In the genomic region with DNA sequence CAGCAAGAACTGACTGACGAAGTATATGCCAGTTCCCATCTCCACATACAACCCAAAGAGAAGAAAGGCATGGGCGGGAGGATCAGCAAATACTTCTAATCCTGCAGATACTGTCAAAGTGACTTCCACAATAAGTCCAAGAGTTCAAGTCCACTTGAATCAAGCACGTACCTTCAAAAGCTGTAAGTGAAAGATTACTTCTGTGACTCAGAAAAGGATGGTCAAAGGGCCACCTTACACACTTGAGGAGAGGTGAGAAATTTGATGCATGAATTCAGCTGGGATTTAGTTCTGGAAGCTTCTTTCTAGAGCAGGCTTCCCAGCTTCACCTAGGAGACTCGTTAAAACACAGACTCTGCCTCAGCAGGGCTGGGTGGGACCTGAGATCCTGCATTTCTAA, we compare ENCODE assay signal across 25 cellular contexts.
DNase-seq lines count a peak whose midpoint lies in the region; ATAC-seq, FAIRE-seq and TF ChIP-seq lines count a peak whose summit lies in the region.
"Had no signal": no experiment of that assay in that cellular context is flagged by ENCODE, and none has a peak within 500 bp of the region (broad histone marks: within the 10 kb centered on the region; RNA-seq: fewer than 3 reads in every experiment).

No MANE protein-coding gene starts in this region.

- H4K8ac ChIP-seq in mesendoderm (ENCODE audit: low read depth, low read length) (no peak overlapping the region), neuronal stem cell (ENCODE audit: low read depth, low read length) (no peak overlapping the region)

- H3K4me2 ChIP-seq in mesendoderm (ENCODE audit: low read length) (no peak overlapping the region), neuronal stem cell (ENCODE audit: insufficient read depth, low read length, poor library complexity, severe bottlenecking) (no peak overlapping the region)
- H3K4me2 ChIP-seq: BLaER1 had no signal

- H3K14ac ChIP-seq in neuronal stem cell (ENCODE audit: low read length), result no peak overlapping the region

- no peak overlapping the region for H3K18ac ChIP-seq in mesendoderm (ENCODE audit: low read length)
- H3K18ac ChIP-seq in neuronal stem cell (ENCODE audit: low read length), result no peak overlapping the region

- ATAC-seq in GM21717 (IDR thresholded peaks at IDR 0.05; ENCODE audit: unreplicated experiment), result no peak

- no peaks in the 10 kb centered on the region for H3K27me3 ChIP-seq in mesendoderm (ENCODE audit: insufficient read depth, low read length, poor library complexity)
- H3K27me3 ChIP-seq in neuronal stem cell (ENCODE audit: control insufficient read depth in 3 of 3, insufficient read depth in 3 of 3, low read depth in 1 of 3, low read length in 3 of 3), result no peaks in the 10 kb centered on the region
- no peaks in the 10 kb centered on the region for H3K27me3 ChIP-seq in small intestine (ENCODE audit: control insufficient read depth in 2 of 2, insufficient read depth in 2 of 2, low read length in 2 of 2)
- H3K27me3 ChIP-seq: BE2C, BLaER1 had no signal

- H2BK5ac ChIP-seq in mesendoderm (ENCODE audit: low read length) (no peak overlapping the region), neuronal stem cell (ENCODE audit: low read length) (no peak overlapping the region)

- H3K4ac ChIP-seq in mesendoderm (ENCODE audit: low read depth, low read length), result no peak overlapping the region
- no peak overlapping the region for H3K4ac ChIP-seq in neuronal stem cell (ENCODE audit: low read length)

- no peaks in the 10 kb centered on the region for H3K79me1 ChIP-seq in mesendoderm (ENCODE audit: low read length)
- H3K79me1 ChIP-seq in neuronal stem cell (ENCODE audit: low read depth, low read length), result no peaks in the 10 kb centered on the region

- H3K56ac ChIP-seq in mesendoderm (ENCODE audit: low read length), result no peak overlapping the region

- H3K4me3 ChIP-seq in epithelial cell of proximal tubule (ENCODE audit: low read depth, low read length) (no peak overlapping the region), mesendoderm (ENCODE audit: low read length) (no peak overlapping the region), neuronal stem cell (ENCODE audit: low read length in 2 of 2) (no peak overlapping the region), small intestine (ENCODE audit: low read depth in 1 of 2, low read length in 2 of 2) (no peak overlapping the region)
- H3K4me3 ChIP-seq: BLaER1 had no signal

- no peak overlapping the region for H3K9ac ChIP-seq in mesendoderm (ENCODE audit: low read length)
- no peak overlapping the region for H3K9ac ChIP-seq in neuronal stem cell (ENCODE audit: low read depth, low read length, poor library complexity)
- H3K9ac ChIP-seq: BLaER1 had no signal

- no peaks in the 10 kb centered on the region for H3K9me3 ChIP-seq in neuronal stem cell (replicated peaks in 1 of 2; ENCODE audit: control insufficient read depth in 2 of 2, insufficient read depth in 1 of 2, low read depth in 1 of 2, low read length in 2 of 2)
- H3K9me3 ChIP-seq in small intestine (ENCODE audit: control insufficient read depth, low read depth), result no peaks in the 10 kb centered on the region
- H3K9me3 ChIP-seq: BE2C had no signal

- H2BK120ac ChIP-seq in mesendoderm (ENCODE audit: low read depth, low read length) (no peak overlapping the region), neuronal stem cell (ENCODE audit: low read depth, low read length) (no peak overlapping the region)

- H3K23ac ChIP-seq in mesendoderm (ENCODE audit: low read length), result no peak overlapping the region
- H3K23ac ChIP-seq in neuronal stem cell (ENCODE audit: low read depth, low read length, poor library complexity), result no peak overlapping the region

- H2AK5ac ChIP-seq in mesendoderm (ENCODE audit: low read length) (no peak overlapping the region), neuronal stem cell (ENCODE audit: low read depth, low read length) (no peak overlapping the region)

- no peaks in the 10 kb centered on the region for H3K79me2 ChIP-seq in mesendoderm (ENCODE audit: control insufficient read depth, insufficient read depth, low read length)

- H4K5ac ChIP-seq in mesendoderm (ENCODE audit: low read length), result no peak overlapping the region

- H4K91ac ChIP-seq in neuronal stem cell (ENCODE audit: low read depth, low read length, poor library complexity), result no peak overlapping the region

- H3K4me1 ChIP-seq in mesendoderm (ENCODE audit: control insufficient read depth, low read depth, low read length), result peaks cover 8% of the 10 kb centered on the region
- H3K4me1 ChIP-seq in neuronal stem cell (ENCODE audit: control insufficient read depth in 2 of 2, insufficient read depth in 1 of 2, low read depth in 1 of 2, low read length in 2 of 2), result peaks cover 4 to 6% of the 10 kb centered on the region in 2 donors
- H3K4me1 ChIP-seq in small intestine (ENCODE audit: control insufficient read depth in 2 of 2, insufficient read depth in 1 of 2, low read depth in 1 of 2, low read length in 1 of 2), result no peaks in the 10 kb centered on the region
- H3K4me1 ChIP-seq: BE2C, BLaER1 had no signal

- FAIRE-seq in small intestine (lab: Jason Lieb, UNC), result no peak
- FAIRE-seq: GM12891 had no signal

- H3K27ac ChIP-seq in mesendoderm (ENCODE audit: low read depth, low read length), result no peak overlapping the region
- no peak overlapping the region for H3K27ac ChIP-seq in neuronal stem cell (replicated peaks; ENCODE audit: low read length)
- no peak overlapping the region for H3K27ac ChIP-seq in small intestine (ENCODE audit: low read depth in 1 of 2, low read length in 1 of 2)
- H3K27ac ChIP-seq: BLaER1 had no signal

- no CpG with 5 or more reads among the region's 4 CpGs for WGBS in mesendoderm (ENCODE audit: extremely low coverage, insufficient coverage, low lambda C conversion rate)
- WGBS in neuronal stem cell (ENCODE audit: extremely low coverage in 2 of 2, insufficient read length in 2 of 2, insufficient replicate concordance in 1 of 2), 2 donors, result no CpG with 5 or more reads among the region's 4 CpGs
- 56 to 75% (median 68%) methylated on average over 4 of the region's 4 CpGs for WGBS in small intestine, 3 donors

- no peak overlapping the region for H2BK12ac ChIP-seq in neuronal stem cell (ENCODE audit: low read length)

- H3K36me3 ChIP-seq in mesendoderm (ENCODE audit: control insufficient read depth, insufficient read depth, low read length), result no peaks in the 10 kb centered on the region
- H3K36me3 ChIP-seq in neuronal stem cell (replicated peaks in 1 of 2; ENCODE audit: control insufficient read depth in 2 of 2, insufficient read depth in 2 of 2, low read length in 2 of 2), result no peaks in the 10 kb centered on the region
- H3K36me3 ChIP-seq in small intestine (ENCODE audit: control insufficient read depth in 2 of 2, insufficient read depth in 2 of 2, low read length in 2 of 2), result no peaks in the 10 kb centered on the region
- H3K36me3 ChIP-seq: BE2C, BLaER1 had no signal

- H2BK15ac ChIP-seq in mesendoderm (replicated peaks; ENCODE audit: low read depth), result no peak overlapping the region
- H2BK15ac ChIP-seq in neuronal stem cell (ENCODE audit: low read length), result no peak overlapping the region

- no peak for TF ChIP-seq CTCF in epithelial cell of proximal tubule (conservative IDR thresholded peaks at IDR 0.05; ENCODE audit: low read depth, low read length)

- in situ Hi-C loops in KBM-7 (cut with MboI; ENCODE audit: low pct_unique_long_range_greater_than_20kb, low sequenced_read_pairs), result no loop called here

- peak overlapping the region; percentile 10 for H2AFZ ChIP-seq in neuronal stem cell (ENCODE audit: low read length)

- DNase-seq in epithelial cell of proximal tubule (ENCODE audit: low read depth), result peak; percentile 65
- peak; percentile 18 for DNase-seq in mesendoderm
- no peak for DNase-seq in neuronal stem cell (ENCODE audit: low spot score)
- DNase-seq in small intestine, result peak; percentile 86
- DNase-seq in NAMALWA (ENCODE audit: low spot score), result no peak
- no peak for DNase-seq in islet precursor cell
- DNase-seq in KBM-7, result no peak
- DNase-seq: 8988T; ACHN; BE2C; C1 segment of cervical spinal cord; CD4-positive, alpha-beta memory T cell; CD4-positive, CD25-positive, alpha-beta regulatory T cell; CD8-positive, alpha-beta memory T cell; COR-L47; DMS 273 treated with DMSO at 0.1 percent for 48 hours; DMS153; DMS53; DMS79; DND-41; EL; GDM1 had no signal

Comparison
In these comparisons a context has a peak if more than half of its experiments do, and no peak if none do; other contexts are left out.
1. DNase-seq: peak in epithelial cell of proximal tubule (single experiment), mesendoderm (single experiment) and small intestine (single experiment); none in neuronal stem cell (single experiment), NAMALWA (single experiment), islet precursor cell (single experiment) and KBM-7 (single experiment).